Comparison of ENCODE assay signal across 8 cellular contexts in the genomic region with DNA sequence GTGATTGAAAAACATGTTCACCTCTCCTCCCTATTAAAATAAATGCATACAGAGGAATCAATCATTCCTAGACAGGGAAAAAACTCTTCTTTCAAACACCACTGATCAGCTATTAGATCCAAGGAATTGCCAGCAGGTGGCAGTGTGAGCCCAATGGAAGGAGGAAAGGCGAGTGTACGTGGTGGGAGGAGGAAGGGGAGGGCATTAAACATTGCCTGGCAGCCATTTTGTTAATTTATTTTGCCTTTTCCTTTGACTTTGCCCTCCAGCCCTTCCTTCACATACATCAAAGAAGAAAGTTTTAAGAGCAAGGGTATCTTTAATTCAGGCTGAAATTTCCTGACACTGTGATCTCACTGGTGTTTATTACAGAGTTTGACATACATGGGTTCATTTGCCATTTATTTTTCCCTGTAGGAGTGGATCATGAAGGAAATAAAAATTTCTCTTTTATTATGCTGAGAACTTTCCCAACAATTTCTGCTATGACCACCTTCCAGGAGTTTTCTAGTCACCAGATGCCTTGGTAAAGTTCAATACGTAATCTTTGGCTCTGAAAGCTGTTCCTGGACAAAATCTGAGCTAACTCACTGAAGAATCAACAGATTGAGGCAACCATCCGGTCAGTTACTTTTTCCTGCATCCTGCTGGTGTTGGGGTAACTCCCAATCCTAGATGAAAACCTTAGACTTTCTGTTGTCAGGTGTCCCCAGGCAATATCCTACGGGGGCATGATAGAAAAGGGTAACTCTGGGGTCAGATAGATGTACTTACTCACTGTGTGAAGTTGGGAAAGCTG. TPM values are rescaled to one million over a fixed set of nuclear protein-coding genes. Genes with fewer than 3 reads are reported as not detected.
DNase-seq lines count a peak whose midpoint lies in the region; ATAC-seq, FAIRE-seq and TF ChIP-seq lines count a peak whose summit lies in the region.

No MANE protein-coding gene starts in this region.

- peak overlapping the region; percentile 93 to 99 (median 99) for H3K4me3 Mint-ChIP-seq in immature natural killer cell

- H3K9me3 Mint-ChIP-seq in immature natural killer cell = no peaks in the 10 kb centered on the region

- H3K27me3 ChIP-seq in WERI-Rb-1 (ENCODE audit: insufficient read depth, low read depth, severe bottlenecking) = no peaks in the 10 kb centered on the region
- no peaks in the 10 kb centered on the region for H3K27me3 ChIP-seq in bronchial epithelial cell (ENCODE audit: control insufficient read depth, insufficient read depth, low read length)

- TF ChIP-seq CTCF in WERI-Rb-1 (IDR thresholded peaks at IDR 0.05; ENCODE audit: low read depth, low read length) (peak; percentile 67), bronchial epithelial cell (IDR thresholded peaks at IDR 0.05; ENCODE audit: insufficient read depth, low read length, severe bottlenecking) (peak; percentile 70)

- H3K36me3 Mint-ChIP-seq in immature natural killer cell = no peaks in the 10 kb centered on the region

- H3K27ac ChIP-seq in WERI-Rb-1 (peak overlapping the region; percentile 65), skin epidermis (peak overlapping the region; percentile 2 to 98 (median 96))

- H3K27ac Mint-ChIP-seq in immature natural killer cell = peak overlapping the region; percentile 95 to 99 (median 98)

- H3K27me3 Mint-ChIP-seq in immature natural killer cell (ENCODE audit: low read depth in 3 of 3) = peaks cover 5 to 22% (median 13%) of the 10 kb centered on the region in 3 donors

- ATAC-seq in HG03064 (IDR thresholded peaks at IDR 0.05; ENCODE audit: low read depth, unreplicated experiment) = peak; percentile 44

- no peaks in the 10 kb centered on the region for H3K9me3 ChIP-seq in WERI-Rb-1 (ENCODE audit: severe bottlenecking)

- H3K4me3 ChIP-seq in WERI-Rb-1 (ENCODE audit: low read depth, low read length) (no peak overlapping the region), bronchial epithelial cell (ENCODE audit: low read depth, low read length) (peak overlapping the region; percentile 98), skin epidermis (peak overlapping the region; percentile 57 to 89 (median 87))

- FAIRE-seq in G401.6 (lab: Jason Lieb, UNC) = peak; percentile 97
- FAIRE-seq in bronchial epithelial cell (lab: Jason Lieb, UNC) = no peak

- DNase-seq in NCI-H2171 (lab: John Stamatoyannopoulos, UW) (peak; percentile 89), WERI-Rb-1 (peak; percentile 91), bronchial epithelial cell (ENCODE audit: low read depth) (peak; percentile 80), immature natural killer cell (peak; percentile 83 to 86 (median 84)), cortex of kidney (lab: John Stamatoyannopoulos, UW) (no peak)

- peaks cover 3% of the 10 kb centered on the region; the same call in 1 of the 2 replicates for H3K36me3 ChIP-seq in WERI-Rb-1
- H3K36me3 ChIP-seq in bronchial epithelial cell (ENCODE audit: control insufficient read depth, insufficient read depth, low read length) = no peaks in the 10 kb centered on the region

- H3K4me1 Mint-ChIP-seq in immature natural killer cell = peaks cover 45 to 56% of the 10 kb centered on the region in 2 donors

RNA-seq across cellular contexts. Expression of gene GNAI3, which starts 1.9 kb away (rescaled TPM):
- total RNA-seq in bronchial epithelial cell = 18.7 and 21.6 TPM in 2 replicates
- 10 to 100 TPM in 2 of 3 donors, 1 to 10 TPM in 1; 8.8 to 16.8 (median 10.3) TPM for polyA plus RNA-seq in immature natural killer cell

RNA-seq across cellular contexts. Expression of gene GPR61, which starts 6.8 kb away (rescaled TPM):
- total RNA-seq in bronchial epithelial cell = not detected in 2 replicates
- polyA plus RNA-seq in immature natural killer cell = not detected

RNA-seq across cellular contexts. Expression of gene AMIGO1, which starts 37.0 kb away (rescaled TPM):
- total RNA-seq in bronchial epithelial cell = 0.13 and 0.26 TPM in 2 replicates
- polyA plus RNA-seq in immature natural killer cell = 10 to 100 TPM in 1 of 3 donors, 1 to 10 TPM in 2; 3.6 to 12.5 (median 5.0) TPM

RNA-seq across cellular contexts. Expression of gene CYB561D1, which starts 52.6 kb away (rescaled TPM):
- total RNA-seq in bronchial epithelial cell = 5.0 and 8.1 TPM in 2 replicates
- 10 to 100 TPM in 2 of 3 donors, 1 to 10 TPM in 1; 8.8 to 20.3 (median 10.2) TPM for polyA plus RNA-seq in immature natural killer cell
